ENCODE assay signal across 17 cellular contexts in genomic region chrX:149742269-149742668, GRCh38. TPM values are rescaled to one million over a fixed set of nuclear protein-coding genes. Genes with fewer than 3 reads are reported as not detected.
"Had no signal": no experiment of that assay in that cellular context is flagged by ENCODE, and none has a peak within 500 bp of the region (broad histone marks: within the 10 kb centered on the region; RNA-seq: fewer than 3 reads in every experiment).

No MANE protein-coding gene starts in this region.

RNA-seq across cellular contexts. Expression of gene MAGEA11, which starts 30.4 kb away (rescaled TPM):
- total RNA-seq: activated B cell treated with CpG ODN at 0.5 μM for 24 hours; activated CD4-positive, alpha-beta memory T cell treated with anti-CD3 and anti-CD28 coated beads for 36 hours; activated naive CD4-positive, alpha-beta T cell treated with anti-CD3 and anti-CD28 coated beads for 36 hours; activated naive CD4-positive, alpha-beta T cell treated with anti-CD3 and anti-CD28 coated beads, Interleukin-2, amount 50 U/mL, for 72 hours; activated T-cell treated with anti-CD3 and anti-CD28 coated beads, Interleukin-2, amount 50 U/mL, for 4 hours; activated T-helper 1 cell treated with anti-CD3 and anti-CD28 coated beads, Interleukin-12 subunit alpha, Interleukin-12 subunit beta, Interleukin-2, Interleukin-4 antibody, amounts not matched to agents 30 ng/mL and 10 ng/mL and 1 ng/mL, durations not matched to agents 14 hours and 24 hours and 36 hours; adrenal gland; astrocyte; body of pancreas; breast epithelium; OCI-LY7; SJSA1; T-cell; T-helper 17 cell had no signal
- polyA plus RNA-seq: adrenal gland had no signal

RNA-seq across cellular contexts. Expression of gene MAGEA9, which starts 39.5 kb away (rescaled TPM):
- total RNA-seq: activated B cell treated with CpG ODN at 0.5 μM for 24 hours; activated CD4-positive, alpha-beta memory T cell treated with anti-CD3 and anti-CD28 coated beads for 36 hours; activated naive CD4-positive, alpha-beta T cell treated with anti-CD3 and anti-CD28 coated beads for 36 hours; activated naive CD4-positive, alpha-beta T cell treated with anti-CD3 and anti-CD28 coated beads, Interleukin-2, amount 50 U/mL, for 72 hours; activated T-cell treated with anti-CD3 and anti-CD28 coated beads, Interleukin-2, amount 50 U/mL, for 4 hours; activated T-helper 1 cell treated with anti-CD3 and anti-CD28 coated beads, Interleukin-12 subunit alpha, Interleukin-12 subunit beta, Interleukin-2, Interleukin-4 antibody, amounts not matched to agents 30 ng/mL and 10 ng/mL and 1 ng/mL, durations not matched to agents 14 hours and 24 hours and 36 hours; adrenal gland; astrocyte; body of pancreas; breast epithelium; M059J; OCI-LY7; RPMI7951; SJSA1; T-cell; T-helper 17 cell had no signal
- polyA plus RNA-seq: adrenal gland, SK-N-SH had no signal
